In the genomic region with DNA sequence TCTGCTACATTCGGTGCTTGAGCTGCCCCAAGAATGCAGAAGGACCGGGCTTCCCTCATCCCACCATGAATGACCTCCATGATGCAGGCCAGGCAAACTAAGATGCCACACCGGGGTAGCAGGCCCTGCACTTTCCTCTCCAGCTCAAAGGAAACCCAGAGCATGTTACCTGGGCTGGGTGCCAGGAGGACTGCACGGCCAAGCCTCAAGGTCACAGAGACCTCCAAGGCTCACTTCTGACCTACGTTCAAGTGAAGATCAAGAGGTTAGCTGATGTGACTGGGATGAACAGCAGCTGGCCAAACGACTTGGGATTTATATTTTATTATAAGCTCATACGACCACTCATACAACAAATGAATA, we compare ENCODE assay signal across 20 cellular contexts.
DNase-seq lines count a peak whose midpoint lies in the region; ATAC-seq and TF ChIP-seq lines count a peak whose summit lies in the region.
"Had no signal": no experiment of that assay in that cellular context is flagged by ENCODE, and none has a peak within 500 bp of the region (broad histone marks: within the 10 kb centered on the region; RNA-seq: fewer than 3 reads in every experiment).

No MANE protein-coding gene starts in this region.

- TF ChIP-seq CTCF in SK-N-SH (IDR thresholded peaks at IDR 0.05) (no peak), BE2C (IDR thresholded peaks at IDR 0.05; ENCODE audit: low read depth, low read length) (no peak), stomach (IDR thresholded peaks at IDR 0.05) (no peak)

- no peak for TF ChIP-seq EP300 in SK-N-SH (IDR thresholded peaks at IDR 0.05; ENCODE audit: borderline replicate concordance in 1 of 2, low read depth in 1 of 2, low read length in 1 of 2)
- no peak for TF ChIP-seq EP300 in stomach (IDR thresholded peaks at IDR 0.05)

- intact Hi-C loops in stomach (cut with DNase I; ENCODE audit: low total_unique reads) = no loop called here

- H4K20me1 ChIP-seq in SK-N-SH (ENCODE audit: insufficient read depth) = no peaks in the 10 kb centered on the region
- H4K20me1 ChIP-seq: BLaER1 treated with 17β-estradiol and CSF1 and Interleukin-3, amounts not matched to agents 10 nM and 100 nM had no signal

- H3K9me3 ChIP-seq in SK-N-SH (no peaks in the 10 kb centered on the region), BE2C (no peaks in the 10 kb centered on the region), stomach (peaks cover 0 to 10% (median 7%) of the 10 kb centered on the region in 4 donors)

- H3K4me1 ChIP-seq in SK-N-SH (ENCODE audit: control insufficient read depth in 1 of 2, insufficient read depth in 2 of 2, low read depth in 1 of 2, low read length in 1 of 2) = peaks cover 0 to 8% of the 10 kb centered on the region in 2 experiments; a peak in 1 of 4 replicates
- peaks cover 7% of the 10 kb centered on the region for H3K4me1 ChIP-seq in BE2C
- H3K4me1 ChIP-seq in stomach = peaks cover 11 to 22% (median 18%) of the 10 kb centered on the region in 4 donors

- H3K4me2 ChIP-seq in SK-N-SH = no peak overlapping the region
- H3K4me2 ChIP-seq: BLaER1 treated with 17β-estradiol and CSF1 and Interleukin-3, amounts not matched to agents 10 nM and 100 nM had no signal

- no peaks in the 10 kb centered on the region for H3K36me3 ChIP-seq in SK-N-SH (replicated peaks in 1 of 2; ENCODE audit: control insufficient read depth in 1 of 2, insufficient read depth in 2 of 2, low read length in 1 of 2)
- H3K36me3 ChIP-seq in BE2C = no peaks in the 10 kb centered on the region
- H3K36me3 ChIP-seq in stomach = no peaks in the 10 kb centered on the region
- H3K36me3 ChIP-seq: BLaER1 treated with 17β-estradiol and CSF1 and Interleukin-3, amounts not matched to agents 10 nM and 100 nM; MG63 had no signal

- no peaks in the 10 kb centered on the region for H3K9me2 ChIP-seq in SK-N-SH

- H3F3A ChIP-seq in SK-N-SH (replicated peaks; ENCODE audit: insufficient read depth) = no peaks in the 10 kb centered on the region

- TF ChIP-seq RAD21 in SK-N-SH (IDR thresholded peaks at IDR 0.05; ENCODE audit: low read length) = no peak

- H3K27ac ChIP-seq in SK-N-SH (ENCODE audit: low read depth in 2 of 2, low read length in 1 of 2) (no peak overlapping the region), stomach (no peak overlapping the region)
- H3K27ac ChIP-seq: BLaER1 treated with 17β-estradiol and CSF1 and Interleukin-3, amounts not matched to agents 10 nM and 100 nM had no signal

- CTCF ChIA-PET in SK-N-SH (lab: Yijun Ruan, JAX) = interaction anchor here (0.7 to 1.2 kb wide), 4 partner anchors 14 to 409 kb away, joined by 3 to 4 read pairs (median 4); no protein-coding TSS in a partner anchor

- no peak overlapping the region for H3K9ac ChIP-seq in SK-N-SH
- H3K9ac ChIP-seq: BLaER1 treated with 17β-estradiol and CSF1 and Interleukin-3, amounts not matched to agents 10 nM and 100 nM had no signal

- no peak for TF ChIP-seq POLR2A in stomach (IDR thresholded peaks at IDR 0.05)

- no peak overlapping the region for H2AFZ ChIP-seq in SK-N-SH (ENCODE audit: low read depth)

- H3K79me2 ChIP-seq in SK-N-SH (ENCODE audit: insufficient read depth) = no peaks in the 10 kb centered on the region

- ATAC-seq in SK-N-SH treated with all-trans-retinoic acid at 6 μM for 48 hours = no peak
- ATAC-seq in GM21381 (IDR thresholded peaks at IDR 0.05; ENCODE audit: unreplicated experiment) = no peak
- no peak for ATAC-seq in GM18502 (IDR thresholded peaks at IDR 0.05; ENCODE audit: poor library complexity, unreplicated experiment)
- ATAC-seq: Panc1 had no signal

- peak; percentile 45 for DNase-seq in SK-N-SH
- peak; percentile 55 for DNase-seq in BE2C
- peak; percentile 20 for DNase-seq in NCI-H2029 (lab: John Stamatoyannopoulos, UW)
- DNase-seq in stomach = peak; percentile 63
- DNase-seq: CD4-positive, alpha-beta T cell; DND-41; H7; HFFc6; KBM-7; MG63; NCI-H1105 treated with DMSO at 0.1 percent for 48 hours; NCI-H146; NCI-H1930; NCI-H446 treated with DMSO at 0.1 percent for 48 hours; NCI-H526 treated with DMSO at 0.1 percent for 48 hours had no signal

- H3K27me3 ChIP-seq in SK-N-SH (ENCODE audit: insufficient read depth) = no peaks in the 10 kb centered on the region
- H3K27me3 ChIP-seq in BE2C = no peaks in the 10 kb centered on the region
- no peaks in the 10 kb centered on the region for H3K27me3 ChIP-seq in stomach
- H3K27me3 ChIP-seq: BLaER1 treated with 17β-estradiol and CSF1 and Interleukin-3, amounts not matched to agents 10 nM and 100 nM; MG63 had no signal

- H3K4me3 ChIP-seq in SK-N-SH (ENCODE audit: low read depth in 2 of 2, low read length in 1 of 2) = no peak overlapping the region
- no peak overlapping the region for H3K4me3 ChIP-seq in BE2C (ENCODE audit: low read depth, low read length)
- no peak overlapping the region for H3K4me3 ChIP-seq in stomach
- H3K4me3 ChIP-seq: BLaER1 treated with 17β-estradiol and CSF1 and Interleukin-3, amounts not matched to agents 10 nM and 100 nM; MG63 had no signal

- WGBS in SK-N-SH (ENCODE audit: low lambda C conversion rate) = 16% methylated on average over 5 of the region's 7 CpGs
- 47 to 59% (median 52%) methylated on average over 6 to 7 of the region's 7 CpGs for WGBS in stomach, 5 donors

- POLR2A ChIA-PET in SK-N-SH (lab: Yijun Ruan, JAX) = no interaction called here

TF ChIP-seq in SK-N-SH, 30 proteins besides CTCF, POLR2A, EP300 and RAD21 (continues in another document):
- TF ChIP-seq JUND (IDR thresholded peaks at IDR 0.05) (no peak), RCOR1 (IDR thresholded peaks at IDR 0.05; ENCODE audit: low read length) (no peak), MXI1 (IDR thresholded peaks at IDR 0.05; ENCODE audit: low read depth, low read length) (no peak), FOSL2 (IDR thresholded peaks at IDR 0.05; ENCODE audit: borderline replicate concordance, low read depth) (no peak), GABPA (IDR thresholded peaks at IDR 0.05; ENCODE audit: low read depth) (no peak), POLR2AphosphoS5 (IDR thresholded peaks at IDR 0.05; ENCODE audit: low read depth, low read length) (no peak), RFX5 (IDR thresholded peaks at IDR 0.05; ENCODE audit: low read length) (no peak)
- TF ChIP-seq, protein P1, sequence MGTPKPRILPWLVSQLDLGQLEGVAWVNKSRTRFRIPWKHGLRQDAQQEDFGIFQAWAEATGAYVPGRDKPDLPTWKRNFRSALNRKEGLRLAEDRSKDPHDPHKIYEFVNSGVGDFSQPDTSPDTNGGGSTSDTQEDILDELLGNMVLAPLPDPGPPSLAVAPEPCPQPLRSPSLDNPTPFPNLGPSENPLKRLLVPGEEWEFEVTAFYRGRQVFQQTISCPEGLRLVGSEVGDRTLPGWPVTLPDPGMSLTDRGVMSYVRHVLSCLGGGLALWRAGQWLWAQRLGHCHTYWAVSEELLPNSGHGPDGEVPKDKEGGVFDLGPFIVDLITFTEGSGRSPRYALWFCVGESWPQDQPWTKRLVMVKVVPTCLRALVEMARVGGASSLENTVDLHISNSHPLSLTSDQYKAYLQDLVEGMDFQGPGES (IDR thresholded peaks at IDR 0.05; ENCODE audit: low read depth, low read length) = no peak

TF ChIP-seq in SK-N-SH treated with all-trans-retinoic acid at 6 μM for 48 hours, 23 proteins besides CTCF, POLR2A, EP300 and RAD21 (continues in another document):
- TF ChIP-seq TCF4 (CRISPR knock-in tag; IDR thresholded peaks at IDR 0.05; ENCODE audit: borderline replicate concordance) (no peak), ESRRG (CRISPR knock-in tag; IDR thresholded peaks at IDR 0.05) (no peak), ISL1 (CRISPR knock-in tag; IDR thresholded peaks at IDR 0.05) (no peak), ZFP30 (CRISPR knock-in tag; IDR thresholded peaks at IDR 0.05) (no peak), BACH2 (CRISPR knock-in tag; IDR thresholded peaks at IDR 0.05; ENCODE audit: borderline replicate concordance) (no peak), SNAI2 (CRISPR knock-in tag; IDR thresholded peaks at IDR 0.05) (no peak), ZNF8 (CRISPR knock-in tag; IDR thresholded peaks at IDR 0.05) (no peak), ZNF70 (CRISPR knock-in tag; IDR thresholded peaks at IDR 0.05) (no peak), TOX (CRISPR knock-in tag; IDR thresholded peaks at IDR 0.05; ENCODE audit: borderline replicate concordance) (no peak), PPARA (CRISPR knock-in tag; IDR thresholded peaks at IDR 0.05; ENCODE audit: borderline replicate concordance) (no peak)
- TF ChIP-seq, protein P2, sequence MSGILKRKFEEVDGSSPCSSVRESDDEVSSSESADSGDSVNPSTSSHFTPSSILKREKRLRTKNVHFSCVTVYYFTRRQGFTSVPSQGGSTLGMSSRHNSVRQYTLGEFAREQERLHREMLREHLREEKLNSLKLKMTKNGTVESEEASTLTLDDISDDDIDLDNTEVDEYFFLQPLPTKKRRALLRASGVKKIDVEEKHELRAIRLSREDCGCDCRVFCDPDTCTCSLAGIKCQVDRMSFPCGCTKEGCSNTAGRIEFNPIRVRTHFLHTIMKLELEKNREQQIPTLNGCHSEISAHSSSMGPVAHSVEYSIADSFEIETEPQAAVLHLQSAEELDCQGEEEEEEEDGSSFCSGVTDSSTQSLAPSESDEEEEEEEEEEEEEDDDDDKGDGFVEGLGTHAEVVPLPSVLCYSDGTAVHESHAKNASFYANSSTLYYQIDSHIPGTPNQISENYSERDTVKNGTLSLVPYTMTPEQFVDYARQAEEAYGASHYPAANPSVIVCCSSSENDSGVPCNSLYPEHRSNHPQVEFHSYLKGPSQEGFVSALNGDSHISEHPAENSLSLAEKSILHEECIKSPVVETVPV (CRISPR knock-in tag; IDR thresholded peaks at IDR 0.05) = no peak
- TF ChIP-seq, protein P3, sequence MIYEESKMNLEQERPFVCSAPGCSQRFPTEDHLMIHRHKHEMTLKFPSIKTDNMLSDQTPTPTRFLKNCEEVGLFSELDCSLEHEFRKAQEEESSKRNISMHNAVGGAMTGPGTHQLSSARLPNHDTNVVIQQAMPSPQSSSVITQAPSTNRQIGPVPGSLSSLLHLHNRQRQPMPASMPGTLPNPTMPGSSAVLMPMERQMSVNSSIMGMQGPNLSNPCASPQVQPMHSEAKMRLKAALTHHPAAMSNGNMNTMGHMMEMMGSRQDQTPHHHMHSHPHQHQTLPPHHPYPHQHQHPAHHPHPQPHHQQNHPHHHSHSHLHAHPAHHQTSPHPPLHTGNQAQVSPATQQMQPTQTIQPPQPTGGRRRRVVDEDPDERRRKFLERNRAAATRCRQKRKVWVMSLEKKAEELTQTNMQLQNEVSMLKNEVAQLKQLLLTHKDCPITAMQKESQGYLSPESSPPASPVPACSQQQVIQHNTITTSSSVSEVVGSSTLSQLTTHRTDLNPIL (CRISPR knock-in tag; IDR thresholded peaks at IDR 0.05; ENCODE audit: low read depth) = no peak
